In the genomic region with DNA sequence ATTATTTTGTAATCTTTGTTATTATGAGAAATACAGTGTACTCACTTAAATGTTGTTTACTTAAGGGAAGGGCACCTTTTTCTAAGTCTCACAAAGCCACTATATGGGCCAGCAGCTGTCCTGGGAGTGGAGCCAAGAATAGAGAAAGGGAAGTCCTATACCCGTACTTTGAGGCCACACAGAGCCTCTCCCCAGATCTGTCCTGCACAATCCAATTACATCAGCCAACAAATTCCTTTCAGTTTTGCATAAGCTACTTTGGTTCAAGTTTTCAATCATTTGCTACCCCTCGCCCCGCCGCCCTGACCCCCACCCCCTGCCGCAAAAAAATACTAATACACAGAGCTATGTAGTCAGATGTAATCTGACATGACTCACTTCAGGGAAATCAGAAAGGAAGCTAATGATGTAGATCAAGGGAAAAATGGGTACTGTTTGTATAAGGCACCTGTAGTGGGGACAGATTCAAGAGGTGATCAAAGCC, we compare ENCODE assay signal across 10 cellular contexts.
DNase-seq lines count a peak whose midpoint lies in the region; ATAC-seq and TF ChIP-seq lines count a peak whose summit lies in the region.
"Had no signal": no experiment of that assay in that cellular context is flagged by ENCODE, and none has a peak within 500 bp of the region (broad histone marks: within the 10 kb centered on the region; RNA-seq: fewer than 3 reads in every experiment).

No MANE protein-coding gene starts in this region.

- H3K14ac ChIP-seq in trophoblast cell (ENCODE audit: low read length) (no peak overlapping the region), H9 (ENCODE audit: insufficient read depth, low read length) (no peak overlapping the region)

- no peak overlapping the region for H3K4ac ChIP-seq in trophoblast cell (ENCODE audit: low read depth, low read length)
- H3K4ac ChIP-seq in H9 (ENCODE audit: low read depth, low read length): no peak overlapping the region

- H3K36me3 ChIP-seq in PC-3 (ENCODE audit: low read depth, low read length): no peaks in the 10 kb centered on the region; the same call in 1 of the 2 replicates
- H3K36me3 ChIP-seq in trophoblast cell (ENCODE audit: control insufficient read depth in 1 of 2, insufficient read depth in 2 of 2, low read length in 2 of 2): no peaks in the 10 kb centered on the region

- H4K12ac ChIP-seq in trophoblast cell (ENCODE audit: low read depth, low read length): no peak overlapping the region

- H3K27ac Mint-ChIP-seq in H9: no peak overlapping the region
- H3K27ac Mint-ChIP-seq: activated naive CD8-positive, alpha-beta T cell treated with anti-CD3 and anti-CD28 coated beads for 36 hours had no signal

- H3K9me2 ChIP-seq in PC-3 (replicated peaks; ENCODE audit: low read length): no peaks in the 10 kb centered on the region

- H3K79me1 ChIP-seq in trophoblast cell (ENCODE audit: low read length) (no peaks in the 10 kb centered on the region), H9 (ENCODE audit: insufficient read depth, low read depth, low read length, poor library complexity, severe bottlenecking) (no peaks in the 10 kb centered on the region)

- intact Hi-C loops in PC-3 (cut with micrococcal nuclease): loop anchor here (2.0 kb wide), 2 partner anchors 70 to 110 kb away; no protein-coding TSS in a partner anchor

- H3K27me3 ChIP-seq in PC-3 (ENCODE audit: low read length) (no peaks in the 10 kb centered on the region), trophoblast cell (ENCODE audit: insufficient read depth, low read length) (no peaks in the 10 kb centered on the region), H9 (ENCODE audit: insufficient read depth, low read length) (no peaks in the 10 kb centered on the region)

- peaks cover 0 to 2% of the 10 kb centered on the region in 2 experiments; a peak in 1 of 4 replicates for H3K4me1 Mint-ChIP-seq in H9

- H2BK15ac ChIP-seq in H9 (ENCODE audit: low read depth, low read length): no peak overlapping the region

- peak; percentile 46 for DNase-seq in HT1080 (ENCODE audit: low read depth)
- DNase-seq in PC-3: peak; percentile 85
- peak; percentile 19 for DNase-seq in fibroblast of gingiva (ENCODE audit: low read depth)
- peak; percentile 10 to 40 for DNase-seq in trophoblast cell
- no peak for DNase-seq in NK-92 (lab: John Stamatoyannopoulos, UW; ENCODE audit: unreplicated experiment)
- no peak for DNase-seq in T-helper 2 cell
- no peak for DNase-seq in H9
- DNase-seq: activated naive CD8-positive, alpha-beta T cell treated with anti-CD3 and anti-CD28 coated beads for 36 hours had no signal

- H3K9ac ChIP-seq in PC-3 (ENCODE audit: low read length): 0 out of 2 replicates have a peak overlapping the region, but pooled peaks have one; percentile 11
- H3K9ac ChIP-seq in trophoblast cell (ENCODE audit: low read length): no peak overlapping the region
- H3K9ac ChIP-seq in H9 (ENCODE audit: extremely low read depth, insufficient read length, low read length): no peak overlapping the region

- H3K4me2 ChIP-seq in PC-3 (ENCODE audit: low read length) (peak overlapping the region; percentile 61), trophoblast cell (ENCODE audit: low read length) (no peak overlapping the region), H9 (ENCODE audit: insufficient read depth, insufficient read length, low read length) (no peak overlapping the region)

- H3K27me3 Mint-ChIP-seq in H9 (ENCODE audit: low read depth): peaks cover 3% of the 10 kb centered on the region; the same call in 1 of the 2 replicates

- ATAC-seq in PC-3 (peak; percentile 86), HG03196 (IDR thresholded peaks at IDR 0.05; ENCODE audit: unreplicated experiment) (no peak)

- no peak overlapping the region for H3K4me3 Mint-ChIP-seq in H9
- H3K4me3 Mint-ChIP-seq: activated naive CD8-positive, alpha-beta T cell treated with anti-CD3 and anti-CD28 coated beads for 36 hours had no signal

- H3K79me2 ChIP-seq in PC-3 (ENCODE audit: low read length) (no peaks in the 10 kb centered on the region), trophoblast cell (ENCODE audit: control insufficient read depth, insufficient read depth, low read length, poor library complexity) (no peaks in the 10 kb centered on the region), H9 (ENCODE audit: insufficient read depth, low read length) (no peaks in the 10 kb centered on the region)

- no peak overlapping the region for H4K8ac ChIP-seq in trophoblast cell (ENCODE audit: low read depth, low read length)
- no peak overlapping the region for H4K8ac ChIP-seq in H9 (replicated peaks; ENCODE audit: insufficient read length, low read depth, low read length)

- WGBS in trophoblast cell (ENCODE audit: extremely low coverage, insufficient coverage, insufficient read length): no CpG with 5 or more reads among the region's 5 CpGs
- no CpG with 5 or more reads among the region's 5 CpGs for WGBS in H9 (ENCODE audit: extremely low coverage, insufficient read length, low lambda C conversion rate)

- H3K4me3 ChIP-seq in PC-3 (ENCODE audit: low read length) (peak overlapping the region; percentile 32; the same call in 1 of the 2 replicates), trophoblast cell (ENCODE audit: low read depth, low read length) (no peak overlapping the region)
- H3K4me3 ChIP-seq: skin epidermis had no signal

- no peaks in the 10 kb centered on the region for H3F3A ChIP-seq in PC-3 (ENCODE audit: low read length, unreplicated experiment)

- peaks cover 13 to 18% of the 10 kb centered on the region in 2 experiments for H3K9me3 Mint-ChIP-seq in H9

- H2AFZ ChIP-seq in PC-3 (ENCODE audit: low read length) (no peak overlapping the region), trophoblast cell (ENCODE audit: insufficient read depth, low read length, poor library complexity) (no peak overlapping the region), H9 (ENCODE audit: low read length) (no peak overlapping the region)

- no peak overlapping the region for H3K56ac ChIP-seq in H9 (ENCODE audit: insufficient read length, low read depth, low read length)

- H3K4me1 ChIP-seq in PC-3 (ENCODE audit: insufficient read depth, low read length) (peaks cover 38% of the 10 kb centered on the region), trophoblast cell (ENCODE audit: control insufficient read depth in 1 of 2, insufficient read depth in 2 of 2, low read length in 2 of 2) (no peaks in the 10 kb centered on the region), H9 (ENCODE audit: insufficient read depth, low read length) (no peaks in the 10 kb centered on the region)

- H4K91ac ChIP-seq in trophoblast cell (ENCODE audit: low read depth, low read length) (no peak overlapping the region), H9 (ENCODE audit: insufficient read length, low read depth, low read length) (no peak overlapping the region)

- H4K20me1 ChIP-seq in PC-3 (ENCODE audit: low read length): no peaks in the 10 kb centered on the region
- no peaks in the 10 kb centered on the region for H4K20me1 ChIP-seq in H9 (ENCODE audit: control insufficient read depth, insufficient read depth, insufficient read length)

- TF ChIP-seq CTCF in PC-3 (conservative IDR thresholded peaks at IDR 0.05; ENCODE audit: low read depth, low read length) (no peak), H9 (conservative IDR thresholded peaks at IDR 0.05) (no peak)

- H3K27ac ChIP-seq in PC-3 (ENCODE audit: low read length) (peak overlapping the region; percentile 77), trophoblast cell (ENCODE audit: low read depth, low read length) (no peak overlapping the region), H9 (ENCODE audit: insufficient read length, low read depth, low read length) (no peak overlapping the region)

- H2AK5ac ChIP-seq in trophoblast cell (ENCODE audit: low read length): no peak overlapping the region
- H2AK5ac ChIP-seq in H9 (ENCODE audit: insufficient read length, low read length): no peak overlapping the region

- peaks cover 12 to 19% (median 18%) of the 10 kb centered on the region in 3 experiments for H3K36me3 Mint-ChIP-seq in H9 (ENCODE audit: insufficient read depth in 1 of 3, low read depth in 3 of 3)
- H3K36me3 Mint-ChIP-seq: activated naive CD8-positive, alpha-beta T cell treated with anti-CD3 and anti-CD28 coated beads for 36 hours had no signal

- H4K5ac ChIP-seq in H9 (ENCODE audit: insufficient read length, low read depth, low read length): no peak overlapping the region

- H3K23ac ChIP-seq in trophoblast cell (ENCODE audit: low read length) (no peak overlapping the region), H9 (ENCODE audit: insufficient read length, low read depth, low read length) (no peak overlapping the region)

- no peak overlapping the region for H2BK12ac ChIP-seq in trophoblast cell (ENCODE audit: low read length)
- no peak overlapping the region for H2BK12ac ChIP-seq in H9 (ENCODE audit: insufficient read length, low read depth, low read length)

- H2BK120ac ChIP-seq in trophoblast cell (ENCODE audit: insufficient read depth, low read length, poor library complexity) (no peak overlapping the region), H9 (ENCODE audit: low read depth, low read length, poor library complexity, severe bottlenecking) (no peak overlapping the region)

- no peak overlapping the region for H2BK20ac ChIP-seq in H9 (ENCODE audit: low read depth, low read length, poor library complexity, severe bottlenecking)

- POLR2A ChIA-PET in PC-3 (lab: Charles Lee; ENCODE audit: unreplicated experiment): no interaction called here

- H2BK5ac ChIP-seq in trophoblast cell (ENCODE audit: low read depth, low read length, poor library complexity): peak overlapping the region; percentile 14
- H2BK5ac ChIP-seq in H9 (ENCODE audit: insufficient read length, low read length): no peak overlapping the region

- H3K18ac ChIP-seq in trophoblast cell (ENCODE audit: low read length) (no peak overlapping the region), H9 (ENCODE audit: insufficient read length, low read depth, low read length) (no peak overlapping the region)

- no TSS peak for BruUV-seq in PC-3 (replicated peaks; lab: Mats Ljungman, UMichigan)

- no peak overlapping the region for H3T11ph ChIP-seq in H9 (ENCODE audit: low read length)

- CTCF ChIA-PET in PC-3 (lab: Charles Lee): interaction anchor here (1.0 kb wide), 1 partner anchor 19 kb away, joined by 3 read pairs; no protein-coding TSS in a partner anchor

- H3K9me3 ChIP-seq in PC-3 (ENCODE audit: low read length) (peaks cover 9% of the 10 kb centered on the region; the same call in 1 of the 2 replicates), trophoblast cell (ENCODE audit: insufficient read depth, low read depth, low read length) (no peaks in the 10 kb centered on the region), H9 (ENCODE audit: control insufficient read depth, low read depth, low read length) (no peaks in the 10 kb centered on the region)

- no peaks in the 10 kb centered on the region for H3K23me2 ChIP-seq in H9 (ENCODE audit: insufficient read length, low read depth, low read length, poor library complexity, severe bottlenecking)

Comparison
In these comparisons a context has a peak if more than half of its experiments do, and no peak if none do; other contexts are left out.
1. DNase-seq: peak in HT1080 (single experiment), PC-3 (single experiment), fibroblast of gingiva (single experiment) and trophoblast cell (2 of 2); none in NK-92 (single experiment), T-helper 2 cell (0 of 5) and H9 (single experiment).